1 cellular context compared by ENCODE assay signal in the genomic region with DNA sequence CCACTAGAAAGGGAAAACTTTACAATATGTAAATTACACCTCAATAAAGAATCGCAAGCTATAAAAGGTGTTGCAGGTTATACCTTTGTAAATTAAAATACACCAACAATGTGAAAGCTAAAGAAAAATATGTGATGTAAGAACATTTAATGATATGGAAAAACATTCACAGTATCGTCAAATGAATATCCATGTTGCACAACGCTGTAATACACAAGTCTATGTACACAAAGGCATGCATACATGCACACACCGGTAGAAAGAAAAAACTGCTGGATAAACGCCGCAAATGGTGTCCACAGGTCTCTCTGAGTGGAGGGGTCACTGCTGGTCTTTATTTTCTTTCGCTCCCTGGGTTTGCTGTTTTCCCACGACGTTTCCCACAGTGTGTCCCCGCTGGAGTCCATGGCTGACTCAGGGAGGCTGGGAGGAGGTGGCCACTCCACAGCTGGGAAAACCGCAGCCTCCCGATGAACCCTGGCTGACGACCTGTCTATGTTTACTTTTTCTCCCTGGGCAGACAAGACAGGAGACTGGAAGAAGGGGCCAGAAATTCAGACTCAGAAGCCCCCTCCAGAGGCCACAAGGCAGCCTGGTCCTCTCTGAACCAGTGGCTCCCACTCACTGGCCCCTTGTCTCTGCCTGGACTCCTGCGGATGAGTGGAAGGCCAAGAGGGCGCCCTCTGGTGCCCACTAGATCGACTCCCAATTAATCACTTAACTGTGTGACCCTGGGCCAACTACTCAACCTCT.
TF ChIP-seq lines count a peak whose summit lies in the region.

No MANE protein-coding gene starts in this region.

TF ChIP-seq in GM12878, 131 proteins besides CTCF, POLR2A, EP300 and RAD21:
- TF ChIP-seq NFIC (IDR thresholded peaks at IDR 0.05; ENCODE audit: low read depth, low read length), result no peak
- TF ChIP-seq IRF4 (IDR thresholded peaks at IDR 0.05; ENCODE audit: low read depth, low read length), result no peak
- TF ChIP-seq, protein P1, sequence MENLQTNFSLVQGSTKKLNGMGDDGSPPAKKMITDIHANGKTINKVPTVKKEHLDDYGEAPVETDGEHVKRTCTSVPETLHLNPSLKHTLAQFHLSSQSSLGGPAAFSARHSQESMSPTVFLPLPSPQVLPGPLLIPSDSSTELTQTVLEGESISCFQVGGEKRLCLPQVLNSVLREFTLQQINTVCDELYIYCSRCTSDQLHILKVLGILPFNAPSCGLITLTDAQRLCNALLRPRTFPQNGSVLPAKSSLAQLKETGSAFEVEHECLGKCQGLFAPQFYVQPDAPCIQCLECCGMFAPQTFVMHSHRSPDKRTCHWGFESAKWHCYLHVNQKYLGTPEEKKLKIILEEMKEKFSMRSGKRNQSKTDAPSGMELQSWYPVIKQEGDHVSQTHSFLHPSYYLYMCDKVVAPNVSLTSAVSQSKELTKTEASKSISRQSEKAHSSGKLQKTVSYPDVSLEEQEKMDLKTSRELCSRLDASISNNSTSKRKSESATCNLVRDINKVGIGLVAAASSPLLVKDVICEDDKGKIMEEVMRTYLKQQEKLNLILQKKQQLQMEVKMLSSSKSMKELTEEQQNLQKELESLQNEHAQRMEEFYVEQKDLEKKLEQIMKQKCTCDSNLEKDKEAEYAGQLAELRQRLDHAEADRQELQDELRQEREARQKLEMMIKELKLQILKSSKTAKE (IDR thresholded peaks at IDR 0.05; ENCODE audit: low read depth, poor library complexity, severe bottlenecking), result no peak
- TF ChIP-seq, protein P2, sequence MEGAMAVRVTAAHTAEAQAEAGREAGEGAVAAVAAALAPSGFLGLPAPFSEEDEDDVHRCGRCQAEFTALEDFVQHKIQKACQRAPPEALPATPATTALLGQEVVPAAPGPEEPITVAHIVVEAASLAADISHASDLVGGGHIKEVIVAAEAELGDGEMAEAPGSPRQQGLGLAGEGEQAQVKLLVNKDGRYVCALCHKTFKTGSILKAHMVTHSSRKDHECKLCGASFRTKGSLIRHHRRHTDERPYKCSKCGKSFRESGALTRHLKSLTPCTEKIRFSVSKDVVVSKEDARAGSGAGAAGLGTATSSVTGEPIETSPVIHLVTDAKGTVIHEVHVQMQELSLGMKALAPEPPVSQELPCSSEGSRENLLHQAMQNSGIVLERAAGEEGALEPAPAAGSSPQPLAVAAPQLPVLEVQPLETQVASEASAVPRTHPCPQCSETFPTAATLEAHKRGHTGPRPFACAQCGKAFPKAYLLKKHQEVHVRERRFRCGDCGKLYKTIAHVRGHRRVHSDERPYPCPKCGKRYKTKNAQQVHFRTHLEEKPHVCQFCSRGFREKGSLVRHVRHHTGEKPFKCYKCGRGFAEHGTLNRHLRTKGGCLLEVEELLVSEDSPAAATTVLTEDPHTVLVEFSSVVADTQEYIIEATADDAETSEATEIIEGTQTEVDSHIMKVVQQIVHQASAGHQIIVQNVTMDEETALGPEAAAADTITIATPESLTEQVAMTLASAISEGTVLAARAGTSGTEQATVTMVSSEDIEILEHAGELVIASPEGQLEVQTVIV (IDR thresholded peaks at IDR 0.05; ENCODE audit: borderline replicate concordance, partially characterized antibody), result no peak
- TF ChIP-seq POLR2AphosphoS2 (IDR thresholded peaks at IDR 0.05; ENCODE audit: low read depth, low read length), result no peak
- TF ChIP-seq TCF7 (IDR thresholded peaks at IDR 0.05; ENCODE audit: borderline replicate concordance), result no peak
- TF ChIP-seq SMAD5 (IDR thresholded peaks at IDR 0.05; ENCODE audit: low read depth), result no peak
- no peak for TF ChIP-seq NFYA (IDR thresholded peaks at IDR 0.05; ENCODE audit: borderline replicate concordance, low read depth, low read length)
- TF ChIP-seq TAF1 (IDR thresholded peaks at IDR 0.05; ENCODE audit: borderline replicate concordance, low read depth, low read length), result no peak
- TF ChIP-seq, protein P3, sequence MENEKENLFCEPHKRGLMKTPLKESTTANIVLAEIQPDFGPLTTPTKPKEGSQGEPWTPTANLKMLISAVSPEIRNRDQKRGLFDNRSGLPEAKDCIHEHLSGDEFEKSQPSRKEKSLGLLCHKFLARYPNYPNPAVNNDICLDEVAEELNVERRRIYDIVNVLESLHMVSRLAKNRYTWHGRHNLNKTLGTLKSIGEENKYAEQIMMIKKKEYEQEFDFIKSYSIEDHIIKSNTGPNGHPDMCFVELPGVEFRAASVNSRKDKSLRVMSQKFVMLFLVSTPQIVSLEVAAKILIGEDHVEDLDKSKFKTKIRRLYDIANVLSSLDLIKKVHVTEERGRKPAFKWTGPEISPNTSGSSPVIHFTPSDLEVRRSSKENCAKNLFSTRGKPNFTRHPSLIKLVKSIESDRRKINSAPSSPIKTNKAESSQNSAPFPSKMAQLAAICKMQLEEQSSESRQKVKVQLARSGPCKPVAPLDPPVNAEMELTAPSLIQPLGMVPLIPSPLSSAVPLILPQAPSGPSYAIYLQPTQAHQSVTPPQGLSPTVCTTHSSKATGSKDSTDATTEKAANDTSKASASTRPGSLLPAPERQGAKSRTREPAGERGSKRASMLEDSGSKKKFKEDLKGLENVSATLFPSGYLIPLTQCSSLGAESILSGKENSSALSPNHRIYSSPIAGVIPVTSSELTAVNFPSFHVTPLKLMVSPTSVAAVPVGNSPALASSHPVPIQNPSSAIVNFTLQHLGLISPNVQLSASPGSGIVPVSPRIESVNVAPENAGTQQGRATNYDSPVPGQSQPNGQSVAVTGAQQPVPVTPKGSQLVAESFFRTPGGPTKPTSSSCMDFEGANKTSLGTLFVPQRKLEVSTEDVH (IDR thresholded peaks at IDR 0.05; ENCODE audit: low read depth, partially characterized antibody), result no peak
- TF ChIP-seq ZNF207 (IDR thresholded peaks at IDR 0.05; ENCODE audit: borderline replicate concordance), result no peak
- TF ChIP-seq STAT1 (conservative IDR thresholded peaks at IDR 0.05), result no peak
- TF ChIP-seq NR2C1 (IDR thresholded peaks at IDR 0.05), result no peak
- no peak for TF ChIP-seq SIX5 (IDR thresholded peaks at IDR 0.05; ENCODE audit: low read depth, low read length, severe bottlenecking)
- TF ChIP-seq, protein P4, sequence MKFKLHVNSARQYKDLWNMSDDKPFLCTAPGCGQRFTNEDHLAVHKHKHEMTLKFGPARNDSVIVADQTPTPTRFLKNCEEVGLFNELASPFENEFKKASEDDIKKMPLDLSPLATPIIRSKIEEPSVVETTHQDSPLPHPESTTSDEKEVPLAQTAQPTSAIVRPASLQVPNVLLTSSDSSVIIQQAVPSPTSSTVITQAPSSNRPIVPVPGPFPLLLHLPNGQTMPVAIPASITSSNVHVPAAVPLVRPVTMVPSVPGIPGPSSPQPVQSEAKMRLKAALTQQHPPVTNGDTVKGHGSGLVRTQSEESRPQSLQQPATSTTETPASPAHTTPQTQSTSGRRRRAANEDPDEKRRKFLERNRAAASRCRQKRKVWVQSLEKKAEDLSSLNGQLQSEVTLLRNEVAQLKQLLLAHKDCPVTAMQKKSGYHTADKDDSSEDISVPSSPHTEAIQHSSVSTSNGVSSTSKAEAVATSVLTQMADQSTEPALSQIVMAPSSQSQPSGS (IDR thresholded peaks at IDR 0.05; ENCODE audit: low read length), result no peak
- no peak for TF ChIP-seq ZNF622 (IDR thresholded peaks at IDR 0.05)
TF ChIP-seq in GM12878: peak in this region for 0.
